ENCODE assay signal across 7 cellular contexts in genomic region chr19:39970424-39970673, GRCh38. TPM values are rescaled to one million over a fixed set of nuclear protein-coding genes. Genes with fewer than 3 reads are reported as not detected.
DNase-seq lines count a peak whose midpoint lies in the region; ATAC-seq and TF ChIP-seq lines count a peak whose summit lies in the region.

No MANE protein-coding gene starts in this region.

- H3K9me3 Mint-ChIP-seq in WTC11, result peaks cover under 1% of the 10 kb centered on the region; the same call in 1 of the 2 replicates

- H3K27me3 ChIP-seq in HL-60 (ENCODE audit: insufficient read depth, poor library complexity, severe bottlenecking) (no peaks in the 10 kb centered on the region), left ventricle myocardium inferior (ENCODE audit: low read depth) (no peaks in the 10 kb centered on the region), skeletal muscle satellite cell (ENCODE audit: control insufficient read depth, insufficient read depth, low read length) (no peaks in the 10 kb centered on the region)

- DNase-seq in HL-60 (ENCODE audit: low read depth in 1 of 2, low spot score in 1 of 2), result peak in 1 of 2 experiments; percentile 58
- no peak for DNase-seq in WTC11 (ENCODE audit: low spot score)
- no peak for DNase-seq in left ventricle myocardium inferior
- DNase-seq in stimulated activated CD4-positive, alpha-beta T cell treated with anti-CD3 and anti-CD28 coated beads, Interleukin-2, amount 100 ng/mL, for 24 hours, result no peak

- no peaks in the 10 kb centered on the region for H3K27me3 Mint-ChIP-seq in WTC11 (ENCODE audit: low read depth)

- H3K9ac ChIP-seq in skeletal muscle satellite cell (ENCODE audit: low read depth, low read length), result peak overlapping the region; percentile 85

- POLR2A ChIA-PET in WTC11 (lab: Charles Lee), result interaction anchor here (0.6 to 1.2 kb wide), 8 partner anchors 9 to 178 kb away, joined by 3 to 10 read pairs (median 4); partner anchors contain the start of genes ZNF546 and ZNF780A

- peak overlapping the region; percentile 85 for H3K4me2 ChIP-seq in skeletal muscle satellite cell (ENCODE audit: low read length)

- peak overlapping the region; percentile 97 for H3K4me3 Mint-ChIP-seq in WTC11

- CTCF ChIA-PET in WTC11 (lab: Charles Lee), result interaction anchor here (0.5 to 2.6 kb wide), 22 partner anchors 9 to 335 kb away, joined by 3 to 23 read pairs (median 4); partner anchors contain the start of genes DYRK1B, TTC9B and ZNF546

- H3K27ac Mint-ChIP-seq in WTC11, result peak overlapping the region; percentile 96

- H3K9me3 ChIP-seq in left ventricle myocardium inferior (replicated peaks) (no peaks in the 10 kb centered on the region), skeletal muscle satellite cell (replicated peaks; ENCODE audit: low read length) (no peaks in the 10 kb centered on the region)

- TF ChIP-seq CTCF in HL-60 (IDR thresholded peaks at IDR 0.05; ENCODE audit: insufficient read depth, low read length), result no peak
- no peak for TF ChIP-seq CTCF in WTC11 (IDR thresholded peaks at IDR 0.05)
- TF ChIP-seq CTCF in left ventricle myocardium inferior (IDR thresholded peaks at IDR 0.05; ENCODE audit: borderline replicate concordance), result no peak

- H3K27ac ChIP-seq in HL-60 (replicated peaks) (peak overlapping the region; percentile 70), left ventricle myocardium inferior (replicated peaks) (peak overlapping the region; percentile 89)

- intact Hi-C loops in left ventricle myocardium inferior (cut with micrococcal nuclease), result no loop called here

- H3K36me3 Mint-ChIP-seq in WTC11, result peaks cover 31% of the 10 kb centered on the region

- H3K4me3 ChIP-seq in HL-60 (replicated peaks; ENCODE audit: insufficient read depth, low read length), result peak overlapping the region; percentile 79
- H3K4me3 ChIP-seq in left ventricle myocardium inferior, result peak overlapping the region; percentile 84
- H3K4me3 ChIP-seq in skeletal muscle satellite cell (ENCODE audit: low read length), result peak overlapping the region; percentile 80

- H3K36me3 ChIP-seq in left ventricle myocardium inferior (peaks cover 33% of the 10 kb centered on the region), skeletal muscle satellite cell (ENCODE audit: insufficient read depth, low read length) (peaks cover 29% of the 10 kb centered on the region)

- ATAC-seq in GM18868 (IDR thresholded peaks at IDR 0.05; ENCODE audit: unreplicated experiment) (peak; percentile 10), WTC11 (peak; percentile 3), GM21737 (IDR thresholded peaks at IDR 0.05; ENCODE audit: unreplicated experiment) (no peak)

- peaks cover 25% of the 10 kb centered on the region for H3K4me1 Mint-ChIP-seq in WTC11

- H3K4me1 ChIP-seq in left ventricle myocardium inferior (peaks cover 35% of the 10 kb centered on the region), skeletal muscle satellite cell (ENCODE audit: control insufficient read depth, insufficient read depth, low read length) (peaks cover 19% of the 10 kb centered on the region)

TF ChIP-seq in WTC11, 78 proteins besides CTCF, POLR2A, EP300 and RAD21:
- TF ChIP-seq STAT6 (CRISPR knock-in tag; conservative IDR thresholded peaks at IDR 0.05; ENCODE audit: low read depth), result no peak
- TF ChIP-seq TEAD4 (CRISPR knock-in tag; IDR thresholded peaks at IDR 0.05), result no peak
- 0 out of 2 replicates have a peak, but pooled peaks have one; percentile 13 for TF ChIP-seq SMAD4 (CRISPR knock-in tag; IDR thresholded peaks at IDR 0.05)
TF ChIP-seq in WTC11: peak in this region for 1.

RNA-seq across cellular contexts. Expression of gene PSMC4, which starts 0.6 kb away (rescaled TPM):
- total RNA-seq in WTC11 (2021), result 96.7 to 105 TPM (median 97.2 TPM) in 3 replicates
- 70.7 TPM for total RNA-seq in left ventricle myocardium inferior
- 164 and 220 TPM in 2 replicates for total RNA-seq in skeletal muscle satellite cell (2012; rRNA removed)

RNA-seq across cellular contexts. Expression of gene ZNF546, which starts 26.5 kb away (rescaled TPM):
- 1.1 to 2.1 TPM (median 1.1 TPM) in 3 replicates for total RNA-seq in WTC11 (2021)
- 7.8 TPM for total RNA-seq in left ventricle myocardium inferior
- total RNA-seq in skeletal muscle satellite cell (2012; rRNA removed), result 2.0 and 3.0 TPM in 2 replicates

RNA-seq across cellular contexts. Expression of gene FCGBP, which starts 35.9 kb away (rescaled TPM):
- 2.8 to 4.4 TPM (median 3.5 TPM) in 3 replicates for total RNA-seq in WTC11 (2021)
- 4.1 TPM for total RNA-seq in left ventricle myocardium inferior
- under 0.01 and 0.44 TPM in 2 replicates for total RNA-seq in skeletal muscle satellite cell (2012; rRNA removed)
